Comparison of ENCODE assay signal across 9 cellular contexts in the genomic region with DNA sequence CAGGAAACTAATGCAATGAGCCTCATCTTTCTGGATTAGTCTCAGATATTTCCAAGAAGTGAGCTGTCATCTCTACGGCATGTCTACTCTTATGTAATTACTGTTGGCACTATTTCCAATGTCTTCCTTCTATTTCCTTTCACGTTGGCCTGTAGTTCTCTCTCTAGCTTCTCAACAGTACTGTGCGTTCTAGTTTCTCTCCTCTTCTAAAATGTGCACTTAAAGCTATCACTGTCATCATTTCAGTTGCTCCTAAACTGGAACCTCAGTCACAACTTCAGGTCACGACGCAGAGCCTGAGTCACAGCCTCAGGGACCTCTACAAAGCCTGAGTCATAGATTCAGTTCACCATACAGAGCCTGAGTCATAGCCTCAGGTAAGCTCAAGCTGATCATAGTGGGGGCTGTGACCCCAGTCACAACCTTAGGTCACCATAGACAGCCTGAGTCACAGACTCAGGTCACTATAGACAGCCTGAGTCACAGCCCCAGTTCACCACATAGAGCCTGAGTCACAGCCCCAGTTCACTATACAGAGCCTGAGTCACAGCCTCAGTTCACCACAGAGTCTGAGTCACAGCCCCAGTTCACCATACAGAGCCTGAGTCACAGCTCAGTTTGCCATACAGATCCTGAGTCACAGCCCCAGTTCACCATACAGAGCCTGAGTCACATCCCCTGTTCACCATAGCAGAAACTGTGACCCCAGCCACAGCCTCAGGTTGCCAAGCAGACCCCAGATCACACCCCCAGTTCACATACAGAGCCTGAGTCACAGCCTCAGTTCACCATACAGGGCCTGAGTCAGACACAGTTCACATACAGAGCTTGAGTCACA. TPM values are rescaled to one million over a fixed set of nuclear protein-coding genes. Genes with fewer than 3 reads are reported as not detected.
A peak's percentile ranks its signal among the peaks of the same experiment; 100 is the strongest.
DNase-seq lines count a peak whose midpoint lies in the region; ATAC-seq, FAIRE-seq and TF ChIP-seq lines count a peak whose summit lies in the region.
"Had no signal": no experiment of that assay in that cellular context is flagged by ENCODE, and none has a peak within 500 bp of the region (broad histone marks: within the 10 kb centered on the region; RNA-seq: fewer than 3 reads in every experiment).

No MANE protein-coding gene starts in this region.

- TF ChIP-seq CTCF in keratinocyte (optimal IDR thresholded peaks at IDR 0.05 in 1 of 3, IDR thresholded peaks at IDR 0.05 in 1 of 3, conservative IDR thresholded peaks at IDR 0.05 in 1 of 3; ENCODE audit: extremely low read depth in 1 of 3, insufficient read depth in 2 of 3, low read length in 3 of 3) = no peak

- peaks cover 3% of the 10 kb centered on the region for H3K4me1 ChIP-seq in keratinocyte (ENCODE audit: control insufficient read depth, extremely low read depth, insufficient read depth, low read length)
- H3K4me1 ChIP-seq: SJSA1 had no signal

- H3K9me3 ChIP-seq in keratinocyte (ENCODE audit: control insufficient read depth, low read depth, low read length) = peaks cover 16% of the 10 kb centered on the region

- dilution Hi-C loops in keratinocyte (cut with MboI; ENCODE audit: extremely low pct_ligation_motif_present, low sequenced_read_pairs) = no loop called here

- peak overlapping the region; percentile 90 for H3K27ac ChIP-seq in keratinocyte (ENCODE audit: control insufficient read depth, insufficient read depth, low read length)
- H3K27ac ChIP-seq: SJSA1 had no signal

- H3K4me3 ChIP-seq in keratinocyte (ENCODE audit: control insufficient read depth in 2 of 3, extremely low read depth in 1 of 3, insufficient read depth in 2 of 3, low read depth in 1 of 3, low read length in 3 of 3) = no peak overlapping the region
- H3K4me3 ChIP-seq: SJSA1 had no signal

- FAIRE-seq in keratinocyte (lab: Jason Lieb, UNC) = peak; percentile 72

- ATAC-seq in GM18511 (IDR thresholded peaks at IDR 0.05; ENCODE audit: unreplicated experiment) (no peak), GM18909 (IDR thresholded peaks at IDR 0.05; ENCODE audit: poor library complexity, unreplicated experiment) (no peak), HG03442 (IDR thresholded peaks at IDR 0.05; ENCODE audit: unreplicated experiment) (no peak)

- DNase-seq in activated CD4-positive, alpha-beta T cell treated with anti-CD3 and anti-CD28 coated beads for 1 hour = peak; percentile 22
- no peak for DNase-seq in activated CD4-positive, alpha-beta T cell treated with anti-CD3 and anti-CD28 coated beads, Interleukin-2, amount 50 U/mL, for 1 hour
- peak; percentile 59 for DNase-seq in activated naive CD4-positive, alpha-beta T cell treated with anti-CD3 and anti-CD28 coated beads, Interleukin-2, amount 50 U/mL, for 16 hours
- DNase-seq in keratinocyte (ENCODE audit: low read depth, low spot score) = peak; percentile 100
- peak; percentile 33 to 55 for DNase-seq in stimulated activated CD8-positive, alpha-beta memory T cell treated with anti-CD3 and anti-CD28 coated beads, Interleukin-7, amount 100 ng/mL, for 4 hours (ENCODE audit: low read depth in 2 of 2)

- H3K27me3 ChIP-seq in keratinocyte (ENCODE audit: control insufficient read depth, extremely low read depth, insufficient read depth, low read length) = no peaks in the 10 kb centered on the region
- H3K27me3 ChIP-seq: SJSA1 had no signal

- no peaks in the 10 kb centered on the region for H3K36me3 ChIP-seq in keratinocyte (ENCODE audit: control insufficient read depth in 2 of 2, extremely low read depth in 1 of 2, insufficient read depth in 2 of 2, low read length in 2 of 2)

- H2AFZ ChIP-seq in keratinocyte (ENCODE audit: control insufficient read depth, low read length) = no peak overlapping the region

- H3K4me2 ChIP-seq in keratinocyte (ENCODE audit: control insufficient read depth, extremely low read depth, insufficient read depth, low read depth, low read length) = no peak overlapping the region

- peaks cover 9% of the 10 kb centered on the region for H4K20me1 ChIP-seq in keratinocyte (ENCODE audit: control insufficient read depth, extremely low read depth, insufficient read depth, low read length)

- no peak overlapping the region for H3K9ac ChIP-seq in keratinocyte (ENCODE audit: control insufficient read depth, extremely low read depth, insufficient read depth, low read length)

- no peaks in the 10 kb centered on the region for H3K9me1 ChIP-seq in keratinocyte (ENCODE audit: control insufficient read depth, extremely low read depth, insufficient read depth, low read length)

- H3K79me2 ChIP-seq in keratinocyte (ENCODE audit: control insufficient read depth, insufficient read depth, low read length) = no peaks in the 10 kb centered on the region

RNA-seq across cellular contexts. Expression of a gene that starts 13.0 kb away (rescaled TPM):
- polyA plus RNA-seq in keratinocyte = 1.7 to 2.5 TPM (median 2.3 TPM) in 3 replicates
- 0.75 TPM for polyA plus RNA-seq in keratinocyte (2011; ENCODE audit: low read depth)
- 1.7 and 2.3 TPM in 2 replicates for polyA plus RNA-seq in keratinocyte (2011; cell fraction: cytosol; rRNA removed)
- 6.2 and 6.4 TPM in 2 replicates for polyA plus RNA-seq in keratinocyte (2011; cell fraction: nucleus; rRNA removed)
- polyA plus RNA-seq in keratinocyte (2012; ENCODE audit: low replicate concordance) = 2.1 and 2.4 TPM in 2 replicates
- 3.9 to 6.0 TPM (median 4.9 TPM) in 3 replicates for polyA minus RNA-seq in keratinocyte
- polyA minus RNA-seq in keratinocyte (2011; cell fraction: cytosol; rRNA and poly(A)+ RNA removed) = 4.4 TPM
- 4.8 and 5.7 TPM in 2 replicates for polyA minus RNA-seq in keratinocyte (2011; cell fraction: nucleus; rRNA and poly(A)+ RNA removed)
